19 cellular contexts compared by ENCODE assay signal in genomic region chr16:4606354-4606753, GRCh38. TPM values are rescaled to one million over a fixed set of nuclear protein-coding genes. Genes with fewer than 3 reads are reported as not detected.
DNase-seq lines count a peak whose midpoint lies in the region; ATAC-seq, FAIRE-seq and TF ChIP-seq lines count a peak whose summit lies in the region.
"Had no signal": no experiment of that assay in that cellular context is flagged by ENCODE, and none has a peak within 500 bp of the region (broad histone marks: within the 10 kb centered on the region; RNA-seq: fewer than 3 reads in every experiment).

No MANE protein-coding gene starts in this region.

- intact Hi-C loops in K562 (cut with micrococcal nuclease) (no loop called here), stomach (cut with DNase I; ENCODE audit: low total_unique reads) (no loop called here)

- peak; percentile 10 for DNase-seq in NCI-H510A treated with DMSO at 0.1 percent for 48 hours (lab: John Stamatoyannopoulos, UW)
- no peak for DNase-seq in NCI-H510A (lab: John Stamatoyannopoulos, UW)
- DNase-seq in NCI-H2107 treated with DMSO at 0.1 percent for 48 hours (lab: John Stamatoyannopoulos, UW; ENCODE audit: unreplicated experiment): peak; percentile 82
- DNase-seq in K562 (ENCODE audit: extremely low read depth in 1 of 4, low spot score in 3 of 4): peak in 1 of 4 experiments; percentile 18
- peak; percentile 65 for DNase-seq in stomach
- DNase-seq in activated CD4-positive, alpha-beta T cell treated with anti-CD3 and anti-CD28 coated beads, Interleukin-2, amount 50 U/mL, for 4 hours: no peak
- no peak for DNase-seq in erythroblast (lab: John Stamatoyannopoulos, UW)
- no peak for DNase-seq in activated CD4-positive, alpha-beta T cell treated with anti-CD3 and anti-CD28 coated beads for 4 hours
- DNase-seq: DND-41, GDM1, GOT3, Karpas-422, NCI-H2171 treated with DMSO at 0.1 percent for 48 hours, NCI-H748 treated with DMSO at 0.1 percent for 48 hours, SIG-M5, T-helper 2 cell had no signal

- H3K9ac ChIP-seq in K562 (ENCODE audit: insufficient read depth in 1 of 2, low read depth in 2 of 2, low read length in 2 of 2): no peak overlapping the region

- POLR2A ChIA-PET in K562 (lab: Yijun Ruan, JAX): interaction anchor here (0.7 to 2.3 kb wide), 7 partner anchors 9 to 75 kb away, joined by 3 to 12 read pairs (median 4); no protein-coding TSS in a partner anchor

- peaks cover 3 to 50% of the 10 kb centered on the region in 2 experiments; a peak in 3 of 5 replicates for H3K4me1 ChIP-seq in K562 (replicated peaks in 1 of 2; ENCODE audit: control insufficient read depth in 2 of 2, insufficient read depth in 2 of 2, low read length in 2 of 2)
- H3K4me1 ChIP-seq in stomach: peaks cover 9 to 46% (median 28%) of the 10 kb centered on the region in 4 donors
- H3K4me1 ChIP-seq: A549 had no signal

- H3K27me3 ChIP-seq in K562 (ENCODE audit: control insufficient read depth in 2 of 2, insufficient read depth in 2 of 2, low read length in 2 of 2) (peaks cover 22 to 35% of the 10 kb centered on the region in 2 experiments), stomach (peaks cover 0 to 12% (median 0%) of the 10 kb centered on the region in 3 donors)

- CTCF ChIA-PET in K562 (lab: Yijun Ruan, JAX; ENCODE audit: low intra/inter-chr PET ratio): no interaction called here

- no peaks in the 10 kb centered on the region for H3K9me3 ChIP-seq in K562 (replicated peaks; ENCODE audit: control insufficient read depth, insufficient read depth, low read depth, low read length)
- H3K9me3 ChIP-seq in stomach: no peaks in the 10 kb centered on the region
- H3K9me3 ChIP-seq: A549 had no signal

- TF ChIP-seq CTCF in K562 (IDR thresholded peaks at IDR 0.05 in 2 of 3, conservative IDR thresholded peaks at IDR 0.05 in 1 of 3; ENCODE audit: insufficient read depth in 2 of 3, low read depth in 1 of 3, low read length in 3 of 3): no peak
- TF ChIP-seq CTCF in stomach (IDR thresholded peaks at IDR 0.05): no peak

- 35% methylated on average over 9 of the region's 9 CpGs for WGBS in K562 (ENCODE audit: insufficient coverage, low coverage, missing lambda C conversion rate)
- WGBS in stomach, 5 donors: 35 to 62% (median 54%) methylated on average over 8 to 9 of the region's 9 CpGs

- TF ChIP-seq POLR2A in K562 (conservative IDR thresholded peaks at IDR 0.05) (no peak), stomach (IDR thresholded peaks at IDR 0.05) (no peak), erythroblast (IDR thresholded peaks at IDR 0.05; ENCODE audit: low read length) (no peak)

- in situ Hi-C loops in K562 (cut with MboI): no loop called here

- no peak overlapping the region for H3K27ac ChIP-seq in K562 (ENCODE audit: extremely low read depth, low read depth, low read length)
- H3K27ac ChIP-seq in stomach: no peak overlapping the region
- H3K27ac ChIP-seq: A549 had no signal

- no peak overlapping the region for H2AFZ ChIP-seq in K562 (ENCODE audit: low read depth, low read length)

- H3K4me3 ChIP-seq in K562 (no peak overlapping the region), stomach (no peak overlapping the region)
- H3K4me3 ChIP-seq: A549 had no signal

- H3K36me3 ChIP-seq in K562 (ENCODE audit: control insufficient read depth, insufficient read depth, low read length): peaks cover 27% of the 10 kb centered on the region; the same call in 1 of the 3 replicates
- H3K36me3 ChIP-seq in stomach: peaks cover 22 to 41% (median 37%) of the 10 kb centered on the region in 4 donors

- BruUV-seq in K562 (replicated peaks; lab: Mats Ljungman, UMichigan): no TSS peak

- no peak for ATAC-seq in K562
- ATAC-seq: A549, HepG2 had no signal

- H3K4me2 ChIP-seq in K562 (ENCODE audit: insufficient read depth, low read length): no peak overlapping the region
- H3K4me2 ChIP-seq: A549 had no signal

- TF ChIP-seq EP300 in K562 (IDR thresholded peaks at IDR 0.05; ENCODE audit: low read length) (no peak), stomach (IDR thresholded peaks at IDR 0.05) (no peak)

- H3K9me1 ChIP-seq in K562 (ENCODE audit: control insufficient read depth, insufficient read depth, low read length): peaks cover 11% of the 10 kb centered on the region

- H3K79me2 ChIP-seq in K562 (ENCODE audit: control insufficient read depth, insufficient read depth, low read length): peaks cover 2% of the 10 kb centered on the region; the same call in 1 of the 3 replicates

- peaks cover 21% of the 10 kb centered on the region; the same call in 1 of the 2 replicates for H4K20me1 ChIP-seq in K562 (replicated peaks; ENCODE audit: control insufficient read depth, insufficient read depth, low read length)

- no peak for TF ChIP-seq RAD21 in K562 (CRISPR knock-in tag; conservative IDR thresholded peaks at IDR 0.05 in 1 of 2, IDR thresholded peaks at IDR 0.05 in 1 of 2)

- FAIRE-seq in K562 (lab: Jason Lieb, UNC): no peak
- FAIRE-seq: A549, HepG2 had no signal

TF ChIP-seq in K562, 482 proteins besides CTCF, POLR2A, EP300 and RAD21:
- no peak for TF ChIP-seq ETV1 (tag; conservative IDR thresholded peaks at IDR 0.05; ENCODE audit: low read depth)
- TF ChIP-seq NFIC (IDR thresholded peaks at IDR 0.05): peak; percentile 60
- no peak for TF ChIP-seq MAFG (tag; conservative IDR thresholded peaks at IDR 0.05)

RNA-seq across cellular contexts. Expression of gene UBALD1, which starts 8.3 kb away (rescaled TPM):
- total RNA-seq in K562 (2011; cell fraction: chromatin; rRNA removed; ENCODE audit: low replicate concordance): 16.0 and 57.6 TPM in 2 replicates
- 61.3 and 65.9 TPM in 2 replicates for total RNA-seq in K562 (2011; cell fraction: nucleolus; rRNA removed)
- total RNA-seq in K562 (2011; cell fraction: nucleoplasm; rRNA removed): 23.4 and 28.0 TPM in 2 replicates
- total RNA-seq in K562 (2014; rRNA removed) (22.4 and 26.6 TPM in 2 replicates), K562 (2014; rRNA removed; fragmentation: Illumina TruSeq; extraction: Trizol) (0.86 and 1.3 TPM in 2 replicates), K562 (2015; rRNA removed; fragmentation: Illumina TruSeq; extraction: Trizol) (6.2 and 7.5 TPM in 2 replicates), K562 (2021) (31.7 and 38.0 TPM in 2 replicates), stomach (10 to 100 TPM in 2 of 5 donors, 1 to 10 TPM in 2, under 1 TPM in 1; 0.58 to 77.2 (median 6.8) TPM)
- polyA plus RNA-seq in K562 (2011; rRNA removed) (3.7 and 7.3 TPM in 2 replicates), K562 (2014; fragmentation: Illumina TruSeq; extraction: Trizol) (3.8 and 10.5 TPM in 2 replicates), K562 (2014; fragmentation: Nextera tagmentation; extraction: Ambion mirVana) (not detected), K562 (2014; rRNA removed) (21.8 and 26.0 TPM in 2 replicates), stomach (10 to 100 TPM; 17.2 to 41.3 (median 31.9) TPM)
- 6.4 and 24.1 TPM in 2 replicates for polyA plus RNA-seq in K562 (2011; cell fraction: cytosol; rRNA removed)
- 16.0 and 47.0 TPM in 2 replicates for polyA plus RNA-seq in K562 (2011; cell fraction: nucleus; rRNA removed)
- polyA plus RNA-seq in K562 (2012): 33.6 and 39.2 TPM in 2 replicates
- 0.87 and 1.6 TPM in 2 replicates for polyA minus RNA-seq in K562 (2011; rRNA and poly(A)+ RNA removed)
- polyA minus RNA-seq in K562 (2011; cell fraction: cytosol; rRNA and poly(A)+ RNA removed): 6.5 and 9.3 TPM in 2 replicates
- 12.0 and 17.2 TPM in 2 replicates for polyA minus RNA-seq in K562 (2011; cell fraction: nucleus; rRNA and poly(A)+ RNA removed)

RNA-seq across cellular contexts. Expression of gene MGRN1, which starts 18.3 kb away (rescaled TPM):
- total RNA-seq in K562 (2011; cell fraction: chromatin; rRNA removed; ENCODE audit: low replicate concordance): 41.1 and 92.0 TPM in 2 replicates
- 34.2 and 37.4 TPM in 2 replicates for total RNA-seq in K562 (2011; cell fraction: nucleolus; rRNA removed)
- total RNA-seq in K562 (2011; cell fraction: nucleoplasm; rRNA removed): 33.4 and 44.4 TPM in 2 replicates
- total RNA-seq in K562 (2014; rRNA removed) (11.6 and 15.7 TPM in 2 replicates), K562 (2014; rRNA removed; fragmentation: Illumina TruSeq; extraction: Trizol) (3.4 and 3.5 TPM in 2 replicates), K562 (2015; rRNA removed; fragmentation: Illumina TruSeq; extraction: Trizol) (6.0 and 6.8 TPM in 2 replicates), K562 (2021) (35.2 and 37.9 TPM in 2 replicates), stomach (100 to 1,000 TPM in 2 of 5 donors, 10 to 100 TPM in 3; 34.7 to 469 (median 91.4) TPM)
- polyA plus RNA-seq in K562 (2011; rRNA removed) (2.7 and 5.0 TPM in 2 replicates), K562 (2014; fragmentation: Illumina TruSeq; extraction: Trizol) (8.5 and 17.4 TPM in 2 replicates), K562 (2014; fragmentation: Nextera tagmentation; extraction: Ambion mirVana) (under 1 TPM; 0.15 to 0.27 TPM), K562 (2014; rRNA removed) (11.2 and 13.0 TPM in 2 replicates), stomach (10 to 100 TPM; 13.2 to 21.5 (median 17.9) TPM)
- 2.9 and 4.6 TPM in 2 replicates for polyA plus RNA-seq in K562 (2011; cell fraction: cytosol; rRNA removed)
- 15.2 and 25.7 TPM in 2 replicates for polyA plus RNA-seq in K562 (2011; cell fraction: nucleus; rRNA removed)
- 21.1 and 24.5 TPM in 2 replicates for polyA plus RNA-seq in K562 (2012)
- polyA minus RNA-seq in K562 (2011; rRNA and poly(A)+ RNA removed): 5.9 and 6.1 TPM in 2 replicates
- 14.1 and 21.3 TPM in 2 replicates for polyA minus RNA-seq in K562 (2011; cell fraction: cytosol; rRNA and poly(A)+ RNA removed)
- 10.2 and 16.8 TPM in 2 replicates for polyA minus RNA-seq in K562 (2011; cell fraction: nucleus; rRNA and poly(A)+ RNA removed)

RNA-seq across cellular contexts. Expression of gene C16orf96, which starts 50.2 kb away (rescaled TPM):
- not detected in 2 replicates for total RNA-seq in K562 (2011; cell fraction: chromatin; rRNA removed; ENCODE audit: low replicate concordance)
- total RNA-seq in K562 (2011; cell fraction: nucleolus; rRNA removed): not detected in 2 replicates
- total RNA-seq in K562 (2011; cell fraction: nucleoplasm; rRNA removed): not detected in 2 replicates
- not detected in 2 replicates for total RNA-seq in K562 (2014; rRNA removed)
- not detected in 2 replicates for total RNA-seq in K562 (2014; rRNA removed; fragmentation: Illumina TruSeq; extraction: Trizol)
- not detected in 2 replicates for total RNA-seq in K562 (2015; rRNA removed; fragmentation: Illumina TruSeq; extraction: Trizol)
- total RNA-seq in K562 (2021): not detected in 2 replicates
- not detected in 2 replicates for polyA plus RNA-seq in K562 (2011; rRNA removed)
- not detected in 2 replicates for polyA plus RNA-seq in K562 (2011; cell fraction: cytosol; rRNA removed)
- not detected in 2 replicates for polyA plus RNA-seq in K562 (2011; cell fraction: nucleus; rRNA removed)
- polyA plus RNA-seq in K562 (2012): not detected in 2 replicates
- not detected in 2 replicates for polyA plus RNA-seq in K562 (2014; fragmentation: Illumina TruSeq; extraction: Trizol)
- polyA plus RNA-seq in K562 (2014; fragmentation: Nextera tagmentation; extraction: Ambion mirVana): not detected
- polyA plus RNA-seq in K562 (2014; rRNA removed): not detected in 2 replicates
- not detected in 2 replicates for polyA minus RNA-seq in K562 (2011; rRNA and poly(A)+ RNA removed)
- polyA minus RNA-seq in K562 (2011; cell fraction: cytosol; rRNA and poly(A)+ RNA removed): not detected in 2 replicates
- not detected in 2 replicates for polyA minus RNA-seq in K562 (2011; cell fraction: nucleus; rRNA and poly(A)+ RNA removed)
- total RNA-seq in stomach: under 1 TPM in 2 of 5 donors, not detected in 3; 0.37 to 0.43 TPM
- not detected for polyA plus RNA-seq in stomach
- total RNA-seq: HepG2 had no signal
- polyA plus RNA-seq: CD14-positive monocyte had no signal

Comparison
In these comparisons a context has a peak if more than half of its experiments do, and no peak if none do; other contexts are left out.
1. DNase-seq: peak in NCI-H510A treated with DMSO at 0.1 percent for 48 hours (single experiment), NCI-H2107 treated with DMSO at 0.1 percent for 48 hours (single experiment) and stomach (single experiment); none in NCI-H510A (single experiment), activated CD4-positive, alpha-beta T cell treated with anti-CD3 and anti-CD28 coated beads, Interleukin-2, amount 50 U/mL, for 4 hours (0 of 2), erythroblast (0 of 2) and activated CD4-positive, alpha-beta T cell treated with anti-CD3 and anti-CD28 coated beads for 4 hours (0 of 2).